Comparison of ENCODE assay signal across 13 cellular contexts in genomic region chr11:112583246-112583893, GRCh38.
DNase-seq lines count a peak whose midpoint lies in the region; ATAC-seq and TF ChIP-seq lines count a peak whose summit lies in the region.
"Had no signal": no experiment of that assay in that cellular context is flagged by ENCODE, and none has a peak within 500 bp of the region (broad histone marks: within the 10 kb centered on the region; RNA-seq: fewer than 3 reads in every experiment).

No MANE protein-coding gene starts in this region.

- no peak for TF ChIP-seq CTCF in GM20000 (IDR thresholded peaks at IDR 0.05; ENCODE audit: extremely low read depth, missing control alignments)
- no peak for TF ChIP-seq CTCF in Calu3 (IDR thresholded peaks at IDR 0.05; ENCODE audit: unreplicated experiment)

- no peaks in the 10 kb centered on the region for H3K36me3 Mint-ChIP-seq in Calu3 (ENCODE audit: insufficient read depth, unreplicated experiment)

- BruUV-seq in Calu3 (replicated peaks; lab: Mats Ljungman, UMichigan), result no TSS peak

- ATAC-seq in GM18511 (IDR thresholded peaks at IDR 0.05; ENCODE audit: unreplicated experiment) (peak; percentile 89), HG03039 (IDR thresholded peaks at IDR 0.05; ENCODE audit: unreplicated experiment) (peak; percentile 86)
- ATAC-seq: HCT116 had no signal

- CTCF ChIA-PET in Calu3 (lab: Charles Lee), result interaction anchor here (0.7 kb wide), 1 partner anchor 26 kb away, joined by 3 read pairs; no protein-coding TSS in a partner anchor

- H3K27ac Mint-ChIP-seq in Calu3 (ENCODE audit: unreplicated experiment), result no peak overlapping the region

- DNase-seq in GM20000 (ENCODE audit: low spot score), result peak; percentile 57
- DNase-seq in RPMI7951 (ENCODE audit: low read depth), result peak; percentile 88
- DNase-seq in Calu3, result no peak
- no peak for DNase-seq in DMS53 (lab: John Stamatoyannopoulos, UW)
- DNase-seq in effector CD4-positive, alpha-beta T cell, result no peak
- no peak for DNase-seq in H4 (ENCODE audit: low spot score)
- DNase-seq: activated CD4-positive, alpha-beta T cell treated with anti-CD3 and anti-CD28 coated beads, Interleukin-2, amount 50 U/mL, for 1 hour; anterior cingulate cortex; NCI-H1048; RPMI8226 had no signal

- intact Hi-C loops in Calu3 (cut with micrococcal nuclease; ENCODE audit: unreplicated experiment), result loop anchor here (10.0 kb wide), 1 partner anchor 289 kb away; no protein-coding TSS in a partner anchor

- H3K9me3 Mint-ChIP-seq in Calu3 (ENCODE audit: low read depth, unreplicated experiment), result no peaks in the 10 kb centered on the region

- no peak overlapping the region for H3K4me3 Mint-ChIP-seq in Calu3 (ENCODE audit: low read depth, unreplicated experiment)

- H3K27me3 Mint-ChIP-seq in Calu3 (ENCODE audit: unreplicated experiment), result no peaks in the 10 kb centered on the region

- no peaks in the 10 kb centered on the region for H3K4me1 Mint-ChIP-seq in Calu3 (ENCODE audit: low read depth, unreplicated experiment)

Comparison
In these comparisons a context has a peak if more than half of its experiments do, and no peak if none do; other contexts are left out.
1. DNase-seq: peak in GM20000 (single experiment) and RPMI7951 (single experiment); none in Calu3 (single experiment), DMS53 (single experiment), effector CD4-positive, alpha-beta T cell (single experiment) and H4 (single experiment).